8 cellular contexts compared by ENCODE assay signal in genomic region chr18:11747286-11747685, GRCh38.
"Had no signal": no experiment of that assay in that cellular context is flagged by ENCODE, and none has a peak within 500 bp of the region (broad histone marks: within the 10 kb centered on the region; RNA-seq: fewer than 3 reads in every experiment).

No MANE protein-coding gene starts in this region.

- H2AFZ ChIP-seq: GM23248 had no signal

- H3K4me2 ChIP-seq: KMS-11 had no signal

- H3K9ac ChIP-seq: GM23248, KMS-11 had no signal

- ATAC-seq: HepG2 had no signal

- DNase-seq: GM23248, GOT3, HCEC 1CT, HFFc6, KBM-7 had no signal

- H3K27ac ChIP-seq: GM23248, HL-60, KMS-11 had no signal

- H3K4me3 ChIP-seq: GM23248 had no signal
